Comparison of ENCODE assay signal across 13 cellular contexts in the genomic region with DNA sequence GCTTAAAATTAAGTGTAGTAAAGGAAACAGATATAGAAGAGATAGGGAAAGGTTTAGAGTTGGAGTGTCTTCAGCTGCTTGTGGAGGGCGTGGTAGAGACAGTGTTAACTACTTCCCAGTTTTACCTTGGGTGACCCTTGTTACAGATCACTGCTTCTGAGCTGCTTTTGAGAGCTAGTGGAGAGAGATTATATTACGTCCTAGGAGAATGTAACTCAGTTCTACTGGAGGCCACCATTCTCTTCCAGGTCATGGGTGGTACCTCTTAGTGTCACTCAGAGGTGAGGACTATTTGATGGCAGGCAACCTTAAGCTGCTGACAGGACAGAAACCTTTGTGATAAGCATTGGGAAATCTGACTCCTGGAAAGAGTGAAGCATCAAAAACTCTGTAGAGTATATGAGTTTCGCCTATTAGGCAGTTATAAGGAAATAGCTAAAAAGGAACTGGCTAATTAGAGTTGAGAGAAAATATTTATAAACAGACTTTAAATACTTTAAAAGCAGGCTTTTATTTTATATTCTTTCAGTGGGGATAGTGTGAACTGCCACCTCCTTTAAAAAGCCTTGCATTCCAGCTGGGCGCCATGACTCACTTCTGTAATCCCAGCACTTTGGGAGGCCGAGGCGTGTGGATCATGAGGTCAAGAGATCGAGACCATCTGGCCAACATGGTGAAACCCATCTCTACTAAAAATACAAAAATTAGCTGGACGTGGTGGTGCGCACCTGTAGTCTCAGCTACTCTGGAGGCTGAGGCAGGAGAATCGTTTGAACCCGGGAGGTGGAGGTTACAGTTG.
DNase-seq lines count a peak whose midpoint lies in the region; ATAC-seq, FAIRE-seq and TF ChIP-seq lines count a peak whose summit lies in the region.
"Had no signal": no experiment of that assay in that cellular context is flagged by ENCODE, and none has a peak within 500 bp of the region (broad histone marks: within the 10 kb centered on the region; RNA-seq: fewer than 3 reads in every experiment).

No MANE protein-coding gene starts in this region.

- H3K27me3 ChIP-seq in left ventricle myocardium inferior (ENCODE audit: low read depth) (no peaks in the 10 kb centered on the region), heart left ventricle (no peaks in the 10 kb centered on the region), ascending aorta (no peaks in the 10 kb centered on the region)
- H3K27me3 ChIP-seq: right lobe of liver had no signal

- H3K27ac ChIP-seq in left ventricle myocardium inferior (replicated peaks), result no peak overlapping the region
- H3K27ac ChIP-seq in heart left ventricle, result no peak overlapping the region
- no peak overlapping the region for H3K27ac ChIP-seq in ascending aorta
- H3K27ac ChIP-seq: HL-60, right lobe of liver had no signal

- intact Hi-C loops in Right ventricle myocardium inferior (cut with DNase I) (no loop called here), left ventricle myocardium inferior (cut with micrococcal nuclease) (no loop called here), heart left ventricle (cut with DNase I) (no loop called here), ascending aorta (cut with DNase I) (no loop called here)

- H3K4me3 ChIP-seq in left ventricle myocardium inferior (no peak overlapping the region), heart left ventricle (no peak overlapping the region), ascending aorta (no peak overlapping the region)
- H3K4me3 ChIP-seq: right lobe of liver had no signal

- FAIRE-seq in urothelium cell line (lab: Jason Lieb, UNC), result peak; percentile 55

- ATAC-seq in Right ventricle myocardium inferior, result peak; percentile 67
- peak in 3 of 4 donors; percentile 30 to 68 (median 54) for ATAC-seq in heart left ventricle

- peaks cover 30% of the 10 kb centered on the region for H3K4me1 ChIP-seq in left ventricle myocardium inferior
- H3K4me1 ChIP-seq in heart left ventricle, result peaks cover 0 to 29% (median 3%) of the 10 kb centered on the region in 12 donors
- H3K4me1 ChIP-seq in ascending aorta, result peaks cover 0 to 7% of the 10 kb centered on the region in 2 donors

- H3K36me3 ChIP-seq in left ventricle myocardium inferior (no peaks in the 10 kb centered on the region), heart left ventricle (peaks cover 0 to 3% (median 0%) of the 10 kb centered on the region in 9 donors), ascending aorta (no peaks in the 10 kb centered on the region)
- H3K36me3 ChIP-seq: right lobe of liver had no signal

- 84 to 91% (median 87%) methylated on average over 11 of the region's 11 CpGs for WGBS in heart left ventricle, 4 donors

- no peaks in the 10 kb centered on the region for H3K9me3 ChIP-seq in left ventricle myocardium inferior (replicated peaks)
- H3K9me3 ChIP-seq in heart left ventricle, result no peaks in the 10 kb centered on the region
- H3K9me3 ChIP-seq in ascending aorta, result no peaks in the 10 kb centered on the region
- H3K9me3 ChIP-seq: right lobe of liver had no signal

- no peak for TF ChIP-seq POLR2A in heart left ventricle (IDR thresholded peaks at IDR 0.05)

- no peak for DNase-seq in Right ventricle myocardium inferior (ENCODE audit: missing footprints)
- no peak for DNase-seq in left ventricle myocardium inferior
- DNase-seq in NCI-H69 (lab: John Stamatoyannopoulos, UW), result peak; percentile 52
- no peak for DNase-seq in heart left ventricle
- no peak for DNase-seq in urothelium cell line (ENCODE audit: low spot score)
- no peak for DNase-seq in ascending aorta (ENCODE audit: low spot score in 2 of 2)
- DNase-seq in activated CD8-positive, alpha-beta memory T cell treated with anti-CD3 and anti-CD28 coated beads, Interleukin-2, amount 50 U/mL, for 48 hours, result no peak
- DNase-seq in iPS-NIHi11 (ENCODE audit: low spot score), result no peak
- DNase-seq: amniotic stem cell, HFFc6, kidney glomerular epithelial cell, right lobe of liver had no signal

- TF ChIP-seq CTCF in left ventricle myocardium inferior (IDR thresholded peaks at IDR 0.05; ENCODE audit: borderline replicate concordance), result no peak
- no peak for TF ChIP-seq CTCF in heart left ventricle (IDR thresholded peaks at IDR 0.05)
- TF ChIP-seq CTCF in ascending aorta (IDR thresholded peaks at IDR 0.05), result no peak
